In genomic region chr11:11229691-11230090, GRCh38 we compare ENCODE assay signal across 27 cellular contexts.
DNase-seq lines count a peak whose midpoint lies in the region; ATAC-seq and TF ChIP-seq lines count a peak whose summit lies in the region.
"Had no signal": no experiment of that assay in that cellular context is flagged by ENCODE, and none has a peak within 500 bp of the region (broad histone marks: within the 10 kb centered on the region; RNA-seq: fewer than 3 reads in every experiment).

No MANE protein-coding gene starts in this region.

- no peak for DNase-seq in stimulated activated naive CD8-positive, alpha-beta T cell treated with anti-CD3 and anti-CD28 coated beads, Interleukin-15, Interleukin-2, amounts not matched to agents 100 U/mL and 50 U/mL, for 24 hours
- no peak for DNase-seq in stimulated activated naive CD8-positive, alpha-beta T cell treated with anti-CD3 and anti-CD28 coated beads, Interleukin-15, amount 100 ng/mL, for 72 hours
- peak; percentile 67 for DNase-seq in PC-3
- peak; percentile 96 for DNase-seq in epithelial cell of esophagus (ENCODE audit: low read depth)
- DNase-seq in NCI-H1436 treated with DMSO at 0.1 percent for 48 hours (lab: John Stamatoyannopoulos, UW), result no peak
- no peak for DNase-seq in Right ventricle myocardium inferior (ENCODE audit: missing footprints)
- DNase-seq in activated gamma-delta T cell treated with Interleukin-2 at 50 U/mL for 16 hours, result no peak
- no peak for DNase-seq in CD8-positive, alpha-beta memory T cell
- DNase-seq: activated CD4-positive, alpha-beta T cell treated with anti-CD3 and anti-CD28 coated beads, Interleukin-2, amount 50 U/mL, for 1 hour; activated CD8-positive, alpha-beta memory T cell treated with anti-CD3 and anti-CD28 coated beads, Interleukin-2, amount 50 U/mL, for 48 hours; BE2C; DMS79 treated with DMSO at 0.1 percent for 48 hours; erythroblast; foreskin melanocyte; NCI-H1694; NCI-H2171; NCI-H524 treated with DMSO at 0.1 percent for 48 hours; NK-92 treated with Interleukin-12 subunit alpha and Interleukin-12 subunit beta, amount 100 ng/mL, for 24 hours; psoas muscle; substantia nigra; upper lobe of left lung had no signal

- TF ChIP-seq CTCF in PC-3 (conservative IDR thresholded peaks at IDR 0.05; ENCODE audit: low read depth, low read length) (no peak), epithelial cell of esophagus (IDR thresholded peaks at IDR 0.05; ENCODE audit: insufficient read depth, low read depth, low read length, missing control alignments) (no peak)

- no peaks in the 10 kb centered on the region for H3K9me3 Mint-ChIP-seq in stimulated activated naive CD8-positive, alpha-beta T cell treated with anti-CD3 and anti-CD28 coated beads, Interleukin-15, amount 100 ng/mL, for 72 hours
- H3K9me3 Mint-ChIP-seq in CD8-positive, alpha-beta memory T cell, result no peaks in the 10 kb centered on the region
- H3K9me3 Mint-ChIP-seq: activated naive CD4-positive, alpha-beta T cell treated with anti-CD3 and anti-CD28 coated beads, Interleukin-2, amount 50 U/mL, for 72 hours had no signal

- no peak overlapping the region for H3K27ac ChIP-seq in PC-3 (ENCODE audit: low read length)
- H3K27ac ChIP-seq in CD8-positive, alpha-beta memory T cell (ENCODE audit: low read depth, low read length), result no peak overlapping the region
- H3K27ac ChIP-seq: neutrophil, psoas muscle, upper lobe of left lung had no signal

- no peaks in the 10 kb centered on the region for H3K4me1 Mint-ChIP-seq in stimulated activated naive CD8-positive, alpha-beta T cell treated with anti-CD3 and anti-CD28 coated beads, Interleukin-15, amount 100 ng/mL, for 72 hours
- no peaks in the 10 kb centered on the region for H3K4me1 Mint-ChIP-seq in CD8-positive, alpha-beta memory T cell

- peaks cover 6% of the 10 kb centered on the region; the same call in 1 of the 2 replicates for H3K4me1 ChIP-seq in PC-3 (ENCODE audit: insufficient read depth, low read length)
- no peaks in the 10 kb centered on the region for H3K4me1 ChIP-seq in CD8-positive, alpha-beta memory T cell (ENCODE audit: insufficient read depth, low read length)
- H3K4me1 ChIP-seq: BE2C, psoas muscle had no signal

- no peaks in the 10 kb centered on the region for H3F3A ChIP-seq in PC-3 (ENCODE audit: low read length, unreplicated experiment)

- ATAC-seq in stimulated activated naive CD8-positive, alpha-beta T cell treated with anti-CD3 and anti-CD28 coated beads, Interleukin-15, Interleukin-2, amounts not matched to agents 100 U/mL and 50 U/mL, for 24 hours, result peak; percentile 53
- ATAC-seq in stimulated activated naive CD8-positive, alpha-beta T cell treated with anti-CD3 and anti-CD28 coated beads, Interleukin-15, amount 100 ng/mL, for 72 hours, result no peak
- ATAC-seq in PC-3 (peak; percentile 70), Right ventricle myocardium inferior (no peak)
- ATAC-seq: activated naive CD4-positive, alpha-beta T cell treated with anti-CD3 and anti-CD28 coated beads, Interleukin-2, amount 50 U/mL, for 72 hours; activated T-helper 17 cell treated with anti-CD3 and anti-CD28 coated beads, Interleukin-2, amount 50 U/mL, for 72 hours; left lobe of liver; Panc1; psoas muscle; SK-N-SH treated with all-trans-retinoic acid at 6 μM for 48 hours had no signal

- no peaks in the 10 kb centered on the region for H3K36me3 Mint-ChIP-seq in CD8-positive, alpha-beta memory T cell
- H3K36me3 Mint-ChIP-seq: activated naive CD4-positive, alpha-beta T cell treated with anti-CD3 and anti-CD28 coated beads, Interleukin-2, amount 50 U/mL, for 72 hours had no signal

- no peaks in the 10 kb centered on the region for H3K9me2 ChIP-seq in PC-3 (replicated peaks; ENCODE audit: low read length)

- H3K27ac Mint-ChIP-seq in stimulated activated naive CD8-positive, alpha-beta T cell treated with anti-CD3 and anti-CD28 coated beads, Interleukin-15, amount 100 ng/mL, for 72 hours, result no peak overlapping the region
- no peak overlapping the region for H3K27ac Mint-ChIP-seq in CD8-positive, alpha-beta memory T cell
- H3K27ac Mint-ChIP-seq: activated T-helper 17 cell treated with anti-CD3 and anti-CD28 coated beads, Interleukin-2, amount 50 U/mL, for 72 hours had no signal

- CTCF ChIA-PET in PC-3 (lab: Charles Lee), result no interaction called here
- CTCF ChIA-PET in CD8-positive, alpha-beta memory T cell (lab: Charles Lee), result no interaction called here

- no peak overlapping the region for H3K4me3 Mint-ChIP-seq in stimulated activated naive CD8-positive, alpha-beta T cell treated with anti-CD3 and anti-CD28 coated beads, Interleukin-15, amount 100 ng/mL, for 72 hours
- H3K4me3 Mint-ChIP-seq in CD8-positive, alpha-beta memory T cell, result no peak overlapping the region
- H3K4me3 Mint-ChIP-seq: activated T-helper 17 cell treated with anti-CD3 and anti-CD28 coated beads, Interleukin-2, amount 50 U/mL, for 72 hours had no signal

- POLR2A ChIA-PET in PC-3 (lab: Charles Lee; ENCODE audit: unreplicated experiment), result no interaction called here
- POLR2A ChIA-PET in CD8-positive, alpha-beta memory T cell (lab: Charles Lee), result no interaction called here

- H3K9ac ChIP-seq in PC-3 (ENCODE audit: low read length), result no peak overlapping the region

- intact Hi-C loops in PC-3 (cut with micrococcal nuclease) (no loop called here), Right ventricle myocardium inferior (cut with DNase I) (no loop called here)

- no peaks in the 10 kb centered on the region for H3K9me3 ChIP-seq in PC-3 (ENCODE audit: low read length)
- H3K9me3 ChIP-seq in CD8-positive, alpha-beta memory T cell (ENCODE audit: low read length), result no peaks in the 10 kb centered on the region
- H3K9me3 ChIP-seq: BE2C, neutrophil, psoas muscle, upper lobe of left lung had no signal

- H3K79me2 ChIP-seq in PC-3 (ENCODE audit: low read length), result no peaks in the 10 kb centered on the region

- H3K4me3 ChIP-seq in PC-3 (ENCODE audit: low read length) (no peak overlapping the region), epithelial cell of esophagus (ENCODE audit: low read length) (no peak overlapping the region)
- no peak overlapping the region for H3K4me3 ChIP-seq in CD8-positive, alpha-beta memory T cell (ENCODE audit: low read length)
- H3K4me3 ChIP-seq: psoas muscle, upper lobe of left lung had no signal

- peaks cover 24% of the 10 kb centered on the region for H3K27me3 Mint-ChIP-seq in stimulated activated naive CD8-positive, alpha-beta T cell treated with anti-CD3 and anti-CD28 coated beads, Interleukin-15, amount 100 ng/mL, for 72 hours
- peaks cover 16 to 43% of the 10 kb centered on the region in 2 donors for H3K27me3 Mint-ChIP-seq in CD8-positive, alpha-beta memory T cell

- H2AFZ ChIP-seq in PC-3 (ENCODE audit: low read length), result no peak overlapping the region

- no peaks in the 10 kb centered on the region for H4K20me1 ChIP-seq in PC-3 (ENCODE audit: low read length)

- H3K36me3 ChIP-seq in PC-3 (ENCODE audit: low read depth, low read length), result no peaks in the 10 kb centered on the region
- no peaks in the 10 kb centered on the region for H3K36me3 ChIP-seq in CD8-positive, alpha-beta memory T cell (ENCODE audit: insufficient read depth, low read length)
- H3K36me3 ChIP-seq: BE2C, neutrophil, upper lobe of left lung had no signal

- no peak overlapping the region for H3K4me2 ChIP-seq in PC-3 (ENCODE audit: low read length)

- H3K27me3 ChIP-seq in PC-3 (ENCODE audit: low read length), result peaks cover 11% of the 10 kb centered on the region
- H3K27me3 ChIP-seq in CD8-positive, alpha-beta memory T cell (ENCODE audit: insufficient read depth, low read length, poor library complexity, severe bottlenecking), result no peaks in the 10 kb centered on the region
- H3K27me3 ChIP-seq: BE2C, neutrophil, upper lobe of left lung had no signal

- BruUV-seq in PC-3 (replicated peaks; lab: Mats Ljungman, UMichigan), result no TSS peak

Comparison
In these comparisons a context has a peak if more than half of its experiments do, and no peak if none do; other contexts are left out.
1. ATAC-seq: peak in stimulated activated naive CD8-positive, alpha-beta T cell treated with anti-CD3 and anti-CD28 coated beads, Interleukin-15, Interleukin-2, amounts not matched to agents 100 U/mL and 50 U/mL, for 24 hours (single experiment) and PC-3 (single experiment); none in stimulated activated naive CD8-positive, alpha-beta T cell treated with anti-CD3 and anti-CD28 coated beads, Interleukin-15, amount 100 ng/mL, for 72 hours (single experiment) and Right ventricle myocardium inferior (single experiment).
2. DNase-seq: peak in PC-3 (single experiment) and epithelial cell of esophagus (single experiment); none in stimulated activated naive CD8-positive, alpha-beta T cell treated with anti-CD3 and anti-CD28 coated beads, Interleukin-15, Interleukin-2, amounts not matched to agents 100 U/mL and 50 U/mL, for 24 hours (single experiment), stimulated activated naive CD8-positive, alpha-beta T cell treated with anti-CD3 and anti-CD28 coated beads, Interleukin-15, amount 100 ng/mL, for 72 hours (0 of 2), NCI-H1436 treated with DMSO at 0.1 percent for 48 hours (single experiment), Right ventricle myocardium inferior (single experiment), activated gamma-delta T cell treated with Interleukin-2 at 50 U/mL for 16 hours (single experiment) and CD8-positive, alpha-beta memory T cell (0 of 5).